ENCODE assay signal across 1 cellular context in the genomic region with DNA sequence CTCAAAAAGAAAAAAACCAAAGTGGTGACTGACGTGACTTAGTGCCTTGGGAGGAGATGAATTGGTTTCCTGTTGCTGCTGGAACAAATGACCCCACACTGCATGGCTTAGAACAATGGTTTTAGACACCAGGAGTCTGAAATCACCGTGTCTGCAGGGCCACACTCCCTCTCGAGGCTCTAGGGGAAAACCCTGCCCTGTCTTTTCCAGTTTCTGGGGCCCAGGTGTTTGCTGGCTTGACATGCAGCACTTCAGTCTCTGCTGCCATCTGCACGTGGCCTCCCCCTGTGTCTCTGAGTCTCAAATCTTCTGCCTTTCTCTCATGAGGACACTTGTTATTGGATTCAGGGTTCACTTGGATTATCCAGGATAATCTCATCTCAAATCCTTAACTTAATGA.
TF ChIP-seq lines count a peak whose summit lies in the region.

No MANE protein-coding gene starts in this region.

TF ChIP-seq in SK-N-SH, 30 proteins besides CTCF, POLR2A, EP300 and RAD21 (continued from another document):
- no peak for TF ChIP-seq REST (IDR thresholded peaks at IDR 0.05; ENCODE audit: low read depth, low read length)
- no peak for TF ChIP-seq GABPA (IDR thresholded peaks at IDR 0.05; ENCODE audit: low read depth)
- TF ChIP-seq RXRA (IDR thresholded peaks at IDR 0.05; ENCODE audit: borderline replicate concordance, low read depth), result no peak
- TF ChIP-seq ELF1 (IDR thresholded peaks at IDR 0.05), result no peak
- no peak for TF ChIP-seq EZH2phosphoT487 (IDR thresholded peaks at IDR 0.05; ENCODE audit: borderline replicate concordance, low read depth)
- TF ChIP-seq FOSL2 (IDR thresholded peaks at IDR 0.05; ENCODE audit: borderline replicate concordance, low read depth), result no peak
TF ChIP-seq in SK-N-SH: peak in this region for 0.
